12 cellular contexts compared by ENCODE assay signal in genomic region chr6:157036245-157036681, GRCh38.
A peak's percentile ranks its signal among the peaks of the same experiment; 100 is the strongest.
DNase-seq lines count a peak whose midpoint lies in the region; ATAC-seq and TF ChIP-seq lines count a peak whose summit lies in the region.
"Had no signal": no experiment of that assay in that cellular context is flagged by ENCODE, and none has a peak within 500 bp of the region (broad histone marks: within the 10 kb centered on the region; RNA-seq: fewer than 3 reads in every experiment).

No MANE protein-coding gene starts in this region.

- peak; percentile 64 for ATAC-seq in Right ventricle myocardium superior (ENCODE audit: poor library complexity)
- ATAC-seq in lower lobe of right lung, result peak; percentile 84 to 87

- H3K9me3 Mint-ChIP-seq in HFFc6, result no peaks in the 10 kb centered on the region
- H3K9me3 Mint-ChIP-seq: memory B cell had no signal

- no peak overlapping the region for H3K4me3 ChIP-seq in lower lobe of right lung
- H3K4me3 ChIP-seq: transverse colon had no signal

- H3K27ac ChIP-seq in epithelial cell of prostate (peak overlapping the region; percentile 81), lower lobe of right lung (peak overlapping the region; percentile 25)

- TF ChIP-seq CTCF in lower lobe of right lung (IDR thresholded peaks at IDR 0.05) (no peak), HFFc6 (IDR thresholded peaks at IDR 0.05) (no peak), GM13976 (IDR thresholded peaks at IDR 0.05; ENCODE audit: borderline replicate concordance, control extremely low read depth, extremely low read depth, insufficient read depth, missing control alignments) (no peak)

- in situ Hi-C loops in GM13976 (cut with MboI; ENCODE audit: low sequenced_read_pairs, unreplicated experiment), result no loop called here

- peaks cover 50% of the 10 kb centered on the region for H3K4me1 ChIP-seq in lower lobe of right lung

- no peaks in the 10 kb centered on the region for H3K27me3 ChIP-seq in lower lobe of right lung (ENCODE audit: low read depth)
- H3K27me3 ChIP-seq: transverse colon had no signal

- H3K36me3 Mint-ChIP-seq in HFFc6 (ENCODE audit: low read depth), result no peaks in the 10 kb centered on the region

- H3K36me3 ChIP-seq in lower lobe of right lung, result no peaks in the 10 kb centered on the region
- H3K36me3 ChIP-seq: transverse colon had no signal

- H3K4me1 Mint-ChIP-seq in HFFc6 (ENCODE audit: low read depth), result peaks cover 26% of the 10 kb centered on the region

- H3K27ac Mint-ChIP-seq in HFFc6, result no peak overlapping the region
- H3K27ac Mint-ChIP-seq: memory B cell had no signal

- no peaks in the 10 kb centered on the region for H3K27me3 Mint-ChIP-seq in HFFc6 (ENCODE audit: insufficient read depth)
- H3K27me3 Mint-ChIP-seq: memory B cell had no signal

- no peak for DNase-seq in Right ventricle myocardium superior
- DNase-seq in cardiac septum (ENCODE audit: low spot score), result no peak
- DNase-seq in epithelial cell of prostate (ENCODE audit: low read depth, low spot score), result peak; percentile 78
- no peak for DNase-seq in lower lobe of right lung
- DNase-seq in posterior cingulate gyrus, result no peak
- DNase-seq in HFFc6, result no peak
- no peak for DNase-seq in NCI-H510A (lab: John Stamatoyannopoulos, UW)
- no peak for DNase-seq in GM13976 (ENCODE audit: low spot score)
- DNase-seq: dermis blood vessel endothelial cell, NCI-H1694 treated with DMSO at 0.1 percent for 48 hours, transverse colon had no signal

- no peaks in the 10 kb centered on the region for H3K9me3 ChIP-seq in lower lobe of right lung
- H3K9me3 ChIP-seq: transverse colon had no signal

- H3K4me3 Mint-ChIP-seq in HFFc6, result no peak overlapping the region
- H3K4me3 Mint-ChIP-seq: memory B cell had no signal

- intact Hi-C loops in Right ventricle myocardium superior (cut with DNase I) (loop anchor here (5.0 kb wide), 1 partner anchor 146 kb away; no protein-coding TSS in a partner anchor), cardiac septum (cut with DNase I) (no loop called here), lower lobe of right lung (cut with DNase I) (no loop called here), posterior cingulate gyrus (cut with DNase I) (no loop called here)
